ENCODE assay signal across 8 cellular contexts in the genomic region with DNA sequence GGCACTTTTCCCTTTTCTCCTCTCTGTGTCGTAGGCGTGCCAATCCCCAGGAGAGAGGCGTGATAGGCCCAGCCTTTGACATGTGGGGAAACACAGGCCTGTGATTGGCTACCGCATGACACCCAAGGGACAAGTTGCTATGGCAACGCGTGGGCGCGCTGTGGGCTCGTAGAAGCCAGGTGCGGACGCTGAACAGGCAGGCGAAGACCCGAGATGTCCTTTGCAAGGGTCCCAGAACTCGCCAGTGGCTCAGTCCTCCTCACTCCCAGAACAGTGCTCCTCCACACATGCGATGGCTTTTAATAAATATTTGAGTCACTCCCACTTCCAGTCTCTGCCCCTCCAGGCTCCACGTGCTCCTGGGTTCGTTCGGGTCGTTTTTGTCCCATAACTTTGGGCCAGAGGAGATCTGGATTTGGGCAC. TPM values are rescaled to one million over a fixed set of nuclear protein-coding genes. Genes with fewer than 3 reads are reported as not detected.
DNase-seq lines count a peak whose midpoint lies in the region; ATAC-seq, FAIRE-seq and TF ChIP-seq lines count a peak whose summit lies in the region.

No MANE protein-coding gene starts in this region.

- H3K36me3 Mint-ChIP-seq in activated CD4-positive, alpha-beta memory T cell treated with anti-CD3 and anti-CD28 coated beads, Interleukin-2, amount 10 ng/mL, durations not matched to agents 7 days and 5 days (ENCODE audit: low read depth) = no peaks in the 10 kb centered on the region

- TF ChIP-seq POLR2A in lower leg skin (IDR thresholded peaks at IDR 0.05) = no peak

- CTCF ChIA-PET in activated CD4-positive, alpha-beta memory T cell treated with anti-CD3 and anti-CD28 coated beads, Interleukin-2, amount 10 ng/mL, durations not matched to agents 7 days and 5 days (lab: Charles Lee) = no interaction called here

- TF ChIP-seq CTCF in lower leg skin (IDR thresholded peaks at IDR 0.05) = no peak

- no peaks in the 10 kb centered on the region for H3K9me3 Mint-ChIP-seq in activated CD4-positive, alpha-beta memory T cell treated with anti-CD3 and anti-CD28 coated beads, Interleukin-2, amount 10 ng/mL, durations not matched to agents 7 days and 5 days

- peaks cover 3 to 9% of the 10 kb centered on the region in 2 donors for H3K36me3 ChIP-seq in duodenal mucosa (ENCODE audit: control insufficient read depth in 1 of 2, insufficient read depth in 2 of 2, low read length in 2 of 2)

- intact Hi-C loops in lower leg skin (cut with DNase I; ENCODE audit: low total_unique reads) = loop anchor here (10.0 kb wide), 1 partner anchor 315 kb away; no protein-coding TSS in a partner anchor

- no peak overlapping the region for H3K9ac ChIP-seq in duodenal mucosa (ENCODE audit: low read depth in 1 of 2, low read length in 2 of 2)

- ATAC-seq in HG03439 (IDR thresholded peaks at IDR 0.05; ENCODE audit: unreplicated experiment) = peak; percentile 85

- peaks cover 25 to 27% of the 10 kb centered on the region in 2 donors for H3K4me1 ChIP-seq in duodenal mucosa (ENCODE audit: control insufficient read depth in 1 of 2, insufficient read depth in 2 of 2, low read length in 2 of 2)

- no peaks in the 10 kb centered on the region for H3K9me3 ChIP-seq in duodenal mucosa (ENCODE audit: control insufficient read depth in 1 of 2, low read length in 2 of 2)

- POLR2A ChIA-PET in activated CD4-positive, alpha-beta memory T cell treated with anti-CD3 and anti-CD28 coated beads, Interleukin-2, amount 10 ng/mL, durations not matched to agents 7 days and 5 days (lab: Charles Lee) = interaction anchor here (0.5 to 1.6 kb wide), 4 partner anchors 15 to 255 kb away, joined by 3 to 5 read pairs (median 5); a partner anchor contains a TSS

- peak; percentile 86 for FAIRE-seq in GM19239 (lab: Jason Lieb, UNC)

- no peak overlapping the region for H3K27ac ChIP-seq in duodenal mucosa (ENCODE audit: low read depth, low read length)

- H3K4me3 ChIP-seq in duodenal mucosa (ENCODE audit: low read depth in 1 of 2, low read length in 2 of 2) (peak overlapping the region; percentile 50 to 70), lower leg skin (ENCODE audit: low read depth, poor library complexity, severe bottlenecking) (no peak overlapping the region)

- H3K27me3 ChIP-seq in duodenal mucosa (ENCODE audit: control insufficient read depth in 1 of 2, insufficient read depth in 2 of 2, low read length in 2 of 2) = no peaks in the 10 kb centered on the region

- H3K27me3 Mint-ChIP-seq in activated CD4-positive, alpha-beta memory T cell treated with anti-CD3 and anti-CD28 coated beads, Interleukin-2, amount 10 ng/mL, durations not matched to agents 7 days and 5 days = no peaks in the 10 kb centered on the region

- WGBS in lower leg skin, 2 donors = 3 to 5% methylated on average over 19 of the region's 19 CpGs

- peak overlapping the region; percentile 54 for H3K4me3 Mint-ChIP-seq in activated CD4-positive, alpha-beta memory T cell treated with anti-CD3 and anti-CD28 coated beads, Interleukin-2, amount 10 ng/mL, durations not matched to agents 7 days and 5 days

- DNase-seq in AG08395 (ENCODE audit: low spot score) = peak; percentile 99
- DNase-seq in GM19239 (ENCODE audit: insufficient read length, low spot score) = peak; percentile 91
- peak; percentile 89 for DNase-seq in NCI-H526 treated with DMSO at 0.1 percent for 48 hours (lab: John Stamatoyannopoulos, UW)
- peak; percentile 85 for DNase-seq in activated CD4-positive, alpha-beta memory T cell treated with anti-CD3 and anti-CD28 coated beads, Interleukin-2, amount 10 ng/mL, durations not matched to agents 7 days and 5 days
- peak; percentile 83 to 95 for DNase-seq in lower leg skin (ENCODE audit: low spot score in 2 of 2)
- peak; percentile 87 to 90 for DNase-seq in stimulated activated CD4-positive, alpha-beta T cell treated with anti-CD3 and anti-CD28 coated beads, Interleukin-4, amount 100 ng/mL, for 4 hours

- no peak overlapping the region for H3K27ac Mint-ChIP-seq in activated CD4-positive, alpha-beta memory T cell treated with anti-CD3 and anti-CD28 coated beads, Interleukin-2, amount 10 ng/mL, durations not matched to agents 7 days and 5 days

- peaks cover 15% of the 10 kb centered on the region for H3K4me1 Mint-ChIP-seq in activated CD4-positive, alpha-beta memory T cell treated with anti-CD3 and anti-CD28 coated beads, Interleukin-2, amount 10 ng/mL, durations not matched to agents 7 days and 5 days

RNA-seq across cellular contexts. Expression of a gene that starts 4.2 kb away (rescaled TPM):
- not detected for total RNA-seq in activated CD4-positive, alpha-beta memory T cell treated with anti-CD3 and anti-CD28 coated beads, Interleukin-2, amount 10 ng/mL, durations not matched to agents 7 days and 5 days
- under 1 TPM in 1 of 4 donors, not detected in 3; 0.65 TPM for total RNA-seq in lower leg skin

RNA-seq across cellular contexts. Expression of a gene that starts 18.4 kb away (rescaled TPM):
- total RNA-seq in activated CD4-positive, alpha-beta memory T cell treated with anti-CD3 and anti-CD28 coated beads, Interleukin-2, amount 10 ng/mL, durations not matched to agents 7 days and 5 days = not detected
- 10 to 100 TPM in 1 of 4 donors, 1 to 10 TPM in 3; 1.7 to 18.9 (median 7.7) TPM for total RNA-seq in lower leg skin

RNA-seq across cellular contexts. Expression of a gene that starts 20.0 kb away (rescaled TPM):
- 10 to 100 TPM; 13.3 to 15.5 TPM for total RNA-seq in activated CD4-positive, alpha-beta memory T cell treated with anti-CD3 and anti-CD28 coated beads, Interleukin-2, amount 10 ng/mL, durations not matched to agents 7 days and 5 days
- total RNA-seq in lower leg skin = 10 to 100 TPM; 12.3 to 21.9 (median 15.0) TPM

RNA-seq across cellular contexts. Expression of a gene that starts 27.1 kb away (rescaled TPM):
- total RNA-seq in activated CD4-positive, alpha-beta memory T cell treated with anti-CD3 and anti-CD28 coated beads, Interleukin-2, amount 10 ng/mL, durations not matched to agents 7 days and 5 days = not detected
- total RNA-seq in lower leg skin = not detected

RNA-seq across cellular contexts. Expression of a gene that starts 59.7 kb away (rescaled TPM):
- total RNA-seq in activated CD4-positive, alpha-beta memory T cell treated with anti-CD3 and anti-CD28 coated beads, Interleukin-2, amount 10 ng/mL, durations not matched to agents 7 days and 5 days = 10 to 100 TPM; 55.6 to 57.2 TPM
- total RNA-seq in lower leg skin = 10 to 100 TPM; 54.3 to 93.1 (median 76.6) TPM
